Comparison of ENCODE assay signal across 8 cellular contexts in the genomic region with DNA sequence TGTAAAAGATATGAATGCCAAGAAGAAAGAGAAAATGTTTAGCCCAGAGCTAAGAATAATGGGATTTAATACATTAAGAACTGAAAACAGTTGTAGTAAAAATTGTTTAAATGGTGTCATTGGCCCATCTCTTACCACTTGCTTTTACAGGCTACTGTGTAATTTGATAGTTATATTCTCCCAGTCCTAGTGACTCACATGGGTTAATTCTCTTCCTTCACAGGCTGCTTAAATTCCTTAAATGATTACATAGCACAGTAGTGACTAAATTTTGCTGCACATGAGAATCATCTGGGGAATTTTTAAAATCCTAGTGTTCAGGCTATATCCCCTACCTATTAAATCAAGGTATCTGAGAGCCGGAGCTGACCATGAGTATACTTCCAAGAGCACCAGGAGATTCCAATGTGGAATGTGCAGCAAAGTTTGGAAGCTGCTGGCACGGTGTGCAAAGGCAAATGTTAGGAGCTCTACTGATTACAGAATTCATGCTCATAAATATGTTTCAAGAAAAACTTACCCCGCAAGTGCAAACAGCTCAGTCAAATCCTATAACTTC. TPM values are rescaled to one million over a fixed set of nuclear protein-coding genes. Genes with fewer than 3 reads are reported as not detected.
DNase-seq lines count a peak whose midpoint lies in the region; FAIRE-seq and TF ChIP-seq lines count a peak whose summit lies in the region.
"Had no signal": no experiment of that assay in that cellular context is flagged by ENCODE, and none has a peak within 500 bp of the region (broad histone marks: within the 10 kb centered on the region; RNA-seq: fewer than 3 reads in every experiment).

No MANE protein-coding gene starts in this region.

- peak; percentile 40 for DNase-seq in GM04503 (ENCODE audit: low read depth)
- DNase-seq in RKO (ENCODE audit: low spot score) = peak; percentile 73
- DNase-seq in fibroblast of lung (ENCODE audit: low read depth in 2 of 2) = peak; percentile 47 to 87
- DNase-seq in D721Med (ENCODE audit: insufficient read length, low spot score) = no peak
- DNase-seq in NCI-H524 treated with DMSO at 0.1 percent for 48 hours (lab: John Stamatoyannopoulos, UW) = no peak
- DNase-seq in T-helper 9 cell = no peak
- DNase-seq: effector CD4-positive, alpha-beta T cell had no signal

- H3K4me2 ChIP-seq in fibroblast of lung (ENCODE audit: extremely low read depth, insufficient read depth, low read length) (no peak overlapping the region), skeletal muscle satellite cell (ENCODE audit: low read length) (peak overlapping the region; percentile 61)

- H3K9me3 ChIP-seq in fibroblast of lung (ENCODE audit: control insufficient read depth, insufficient read depth, low read depth, low read length) (no peaks in the 10 kb centered on the region), skeletal muscle satellite cell (replicated peaks; ENCODE audit: low read length) (no peaks in the 10 kb centered on the region)

- no peak overlapping the region for H3K9ac ChIP-seq in fibroblast of lung (ENCODE audit: insufficient read depth, low read length)
- no peak overlapping the region for H3K9ac ChIP-seq in skeletal muscle satellite cell (ENCODE audit: low read depth, low read length)

- no peak overlapping the region for H3K4me3 ChIP-seq in fibroblast of lung (replicated peaks in 1 of 4; ENCODE audit: control extremely low read depth in 1 of 4, insufficient read depth in 1 of 4, low read depth in 3 of 4, low read length in 4 of 4)
- H3K4me3 ChIP-seq in skeletal muscle satellite cell (ENCODE audit: low read length) = peak overlapping the region; percentile 22

- H3K36me3 ChIP-seq in fibroblast of lung (ENCODE audit: control insufficient read depth, insufficient read depth, low read length) = no peaks in the 10 kb centered on the region
- H3K36me3 ChIP-seq in skeletal muscle satellite cell (ENCODE audit: insufficient read depth, low read length) = no peaks in the 10 kb centered on the region

- no peaks in the 10 kb centered on the region for H3K79me2 ChIP-seq in fibroblast of lung (ENCODE audit: control insufficient read depth, insufficient read depth, low read length)

- H3K27ac ChIP-seq in fibroblast of lung (ENCODE audit: insufficient read depth, low read length) = no peak overlapping the region

- H4K20me1 ChIP-seq in fibroblast of lung (ENCODE audit: control insufficient read depth, extremely low read depth, insufficient read depth, low read length) = no peaks in the 10 kb centered on the region

- FAIRE-seq in D721Med (lab: Jason Lieb, UNC) = no peak

- no peaks in the 10 kb centered on the region for H3K27me3 ChIP-seq in fibroblast of lung (ENCODE audit: control insufficient read depth, insufficient read depth, low read length)
- H3K27me3 ChIP-seq in skeletal muscle satellite cell (ENCODE audit: control insufficient read depth, insufficient read depth, low read length) = peaks cover 6% of the 10 kb centered on the region

- H3K4me1 ChIP-seq in fibroblast of lung (ENCODE audit: control insufficient read depth, extremely low read depth, insufficient read depth, low read length) (peaks cover 2% of the 10 kb centered on the region), skeletal muscle satellite cell (ENCODE audit: control insufficient read depth, insufficient read depth, low read length) (peaks cover 19% of the 10 kb centered on the region)

- TF ChIP-seq CTCF in fibroblast of lung (conservative IDR thresholded peaks at IDR 0.05 in 1 of 2, IDR thresholded peaks at IDR 0.05 in 1 of 2; ENCODE audit: low read depth in 1 of 2, low read length in 2 of 2) (no peak), D721Med (IDR thresholded peaks at IDR 0.05; ENCODE audit: insufficient read depth, missing control alignments) (no peak)

- no peak overlapping the region for H2AFZ ChIP-seq in fibroblast of lung (ENCODE audit: low read length)

RNA-seq across cellular contexts. Expression of gene ZNF800, which starts 45.3 kb away (rescaled TPM):
- total RNA-seq in fibroblast of lung = 10.3 and 12.4 TPM in 2 replicates
- polyA plus RNA-seq in fibroblast of lung = 15.8 and 16.6 TPM in 2 replicates
- polyA plus RNA-seq in fibroblast of lung (2012) = 9.0 and 10.2 TPM in 2 replicates
- polyA minus RNA-seq in fibroblast of lung (ENCODE audit: low replicate concordance) = 3.7 and 5.0 TPM in 2 replicates
- 21.4 and 22.8 TPM in 2 replicates for total RNA-seq in skeletal muscle satellite cell (2012; rRNA removed)

Comparison
In these comparisons a context has a peak if more than half of its experiments do, and no peak if none do; other contexts are left out.
1. DNase-seq: peak in GM04503 (single experiment), RKO (single experiment) and fibroblast of lung (2 of 2); none in D721Med (single experiment), NCI-H524 treated with DMSO at 0.1 percent for 48 hours (single experiment) and T-helper 9 cell (single experiment).